14 cellular contexts compared by ENCODE assay signal in genomic region chr11:14065153-14065552, GRCh38.
DNase-seq lines count a peak whose midpoint lies in the region; ATAC-seq lines count a peak whose summit lies in the region.
"Had no signal": no experiment of that assay in that cellular context is flagged by ENCODE, and none has a peak within 500 bp of the region (broad histone marks: within the 10 kb centered on the region; RNA-seq: fewer than 3 reads in every experiment).

No MANE protein-coding gene starts in this region.

- H3K36me3 Mint-ChIP-seq in activated CD4-positive, alpha-beta memory T cell treated with anti-CD3 and anti-CD28 coated beads for 36 hours: no peaks in the 10 kb centered on the region
- no peaks in the 10 kb centered on the region for H3K36me3 Mint-ChIP-seq in activated CD4-positive, alpha-beta memory T cell treated with anti-CD3 and anti-CD28 coated beads, Interleukin-2, amount 10 ng/mL, durations not matched to agents 7 days and 5 days (ENCODE audit: low read depth)
- H3K36me3 Mint-ChIP-seq in activated T-cell treated with anti-CD3 and anti-CD28 coated beads, Interleukin-2, amount 50 U/mL, for 4 hours (ENCODE audit: insufficient read depth): no peaks in the 10 kb centered on the region

- DNase-seq in activated CD4-positive, alpha-beta memory T cell treated with anti-CD3 and anti-CD28 coated beads for 36 hours: peak; percentile 44
- no peak for DNase-seq in activated CD4-positive, alpha-beta memory T cell treated with anti-CD3 and anti-CD28 coated beads, Interleukin-2, amount 10 ng/mL, durations not matched to agents 7 days and 5 days
- no peak for DNase-seq in activated T-cell treated with anti-CD3 and anti-CD28 coated beads, Interleukin-2, amount 50 U/mL, for 4 hours
- DNase-seq in inferior parietal cortex (ENCODE audit: extremely low spot score) (peak; percentile 29), NCI-H345 treated with DMSO at 0.1 percent for 48 hours (lab: John Stamatoyannopoulos, UW; ENCODE audit: unreplicated experiment) (no peak), pons (ENCODE audit: low spot score) (no peak)
- DNase-seq in stimulated activated CD8-positive, alpha-beta memory T cell treated with anti-CD3 and anti-CD28 coated beads, Interleukin-4, amount 100 ng/mL, for 48 hours: peak; percentile 35
- DNase-seq: DMS53, esophagus squamous epithelium, MM.1S, uterus had no signal

- H3K4me1 Mint-ChIP-seq in activated CD4-positive, alpha-beta memory T cell treated with anti-CD3 and anti-CD28 coated beads for 36 hours (ENCODE audit: low read depth): peaks cover 15% of the 10 kb centered on the region
- H3K4me1 Mint-ChIP-seq in activated CD4-positive, alpha-beta memory T cell treated with anti-CD3 and anti-CD28 coated beads, Interleukin-2, amount 10 ng/mL, durations not matched to agents 7 days and 5 days: peaks cover 15% of the 10 kb centered on the region
- peaks cover 21% of the 10 kb centered on the region for H3K4me1 Mint-ChIP-seq in activated T-cell treated with anti-CD3 and anti-CD28 coated beads, Interleukin-2, amount 50 U/mL, for 4 hours (ENCODE audit: low read depth)

- peak; percentile 60 to 63 for ATAC-seq in activated T-cell treated with anti-CD3 and anti-CD28 coated beads, Interleukin-2, amount 50 U/mL, for 4 hours
- no peak for ATAC-seq in GM21717 (IDR thresholded peaks at IDR 0.05; ENCODE audit: unreplicated experiment)
- ATAC-seq: A549, GM12878 had no signal

- POLR2A ChIA-PET in activated CD4-positive, alpha-beta memory T cell treated with anti-CD3 and anti-CD28 coated beads for 36 hours (lab: Charles Lee): no interaction called here
- POLR2A ChIA-PET in activated CD4-positive, alpha-beta memory T cell treated with anti-CD3 and anti-CD28 coated beads, Interleukin-2, amount 10 ng/mL, durations not matched to agents 7 days and 5 days (lab: Charles Lee): no interaction called here

- intact Hi-C loops in activated CD4-positive, alpha-beta memory T cell treated with anti-CD3 and anti-CD28 coated beads for 36 hours (cut with micrococcal nuclease): no loop called here

- H3K27me3 Mint-ChIP-seq in activated CD4-positive, alpha-beta memory T cell treated with anti-CD3 and anti-CD28 coated beads for 36 hours: no peaks in the 10 kb centered on the region
- peaks cover 3% of the 10 kb centered on the region for H3K27me3 Mint-ChIP-seq in activated CD4-positive, alpha-beta memory T cell treated with anti-CD3 and anti-CD28 coated beads, Interleukin-2, amount 10 ng/mL, durations not matched to agents 7 days and 5 days
- no peaks in the 10 kb centered on the region for H3K27me3 Mint-ChIP-seq in activated T-cell treated with anti-CD3 and anti-CD28 coated beads, Interleukin-2, amount 50 U/mL, for 4 hours (ENCODE audit: low read depth)

- no peak overlapping the region for H3K27ac Mint-ChIP-seq in activated CD4-positive, alpha-beta memory T cell treated with anti-CD3 and anti-CD28 coated beads for 36 hours
- no peak overlapping the region for H3K27ac Mint-ChIP-seq in activated CD4-positive, alpha-beta memory T cell treated with anti-CD3 and anti-CD28 coated beads, Interleukin-2, amount 10 ng/mL, durations not matched to agents 7 days and 5 days

- no peaks in the 10 kb centered on the region for H3K9me3 Mint-ChIP-seq in activated CD4-positive, alpha-beta memory T cell treated with anti-CD3 and anti-CD28 coated beads for 36 hours
- no peaks in the 10 kb centered on the region for H3K9me3 Mint-ChIP-seq in activated CD4-positive, alpha-beta memory T cell treated with anti-CD3 and anti-CD28 coated beads, Interleukin-2, amount 10 ng/mL, durations not matched to agents 7 days and 5 days
- H3K9me3 Mint-ChIP-seq in activated T-cell treated with anti-CD3 and anti-CD28 coated beads, Interleukin-2, amount 50 U/mL, for 4 hours: no peaks in the 10 kb centered on the region

- H3K4me3 Mint-ChIP-seq in activated CD4-positive, alpha-beta memory T cell treated with anti-CD3 and anti-CD28 coated beads for 36 hours: peak overlapping the region; percentile 4
- no peak overlapping the region for H3K4me3 Mint-ChIP-seq in activated CD4-positive, alpha-beta memory T cell treated with anti-CD3 and anti-CD28 coated beads, Interleukin-2, amount 10 ng/mL, durations not matched to agents 7 days and 5 days
- peak overlapping the region; percentile 47 for H3K4me3 Mint-ChIP-seq in activated T-cell treated with anti-CD3 and anti-CD28 coated beads, Interleukin-2, amount 50 U/mL, for 4 hours

- CTCF ChIA-PET in activated CD4-positive, alpha-beta memory T cell treated with anti-CD3 and anti-CD28 coated beads for 36 hours (lab: Charles Lee): no interaction called here
- CTCF ChIA-PET in activated CD4-positive, alpha-beta memory T cell treated with anti-CD3 and anti-CD28 coated beads, Interleukin-2, amount 10 ng/mL, durations not matched to agents 7 days and 5 days (lab: Charles Lee): no interaction called here

Comparison
In these comparisons a context has a peak if more than half of its experiments do, and no peak if none do; other contexts are left out.
1. DNase-seq: peak in activated CD4-positive, alpha-beta memory T cell treated with anti-CD3 and anti-CD28 coated beads for 36 hours (single experiment), inferior parietal cortex (single experiment) and stimulated activated CD8-positive, alpha-beta memory T cell treated with anti-CD3 and anti-CD28 coated beads, Interleukin-4, amount 100 ng/mL, for 48 hours (single experiment); none in activated CD4-positive, alpha-beta memory T cell treated with anti-CD3 and anti-CD28 coated beads, Interleukin-2, amount 10 ng/mL, durations not matched to agents 7 days and 5 days (single experiment), activated T-cell treated with anti-CD3 and anti-CD28 coated beads, Interleukin-2, amount 50 U/mL, for 4 hours (single experiment), NCI-H345 treated with DMSO at 0.1 percent for 48 hours (single experiment) and pons (single experiment).